8 cellular contexts compared by ENCODE assay signal in the genomic region with DNA sequence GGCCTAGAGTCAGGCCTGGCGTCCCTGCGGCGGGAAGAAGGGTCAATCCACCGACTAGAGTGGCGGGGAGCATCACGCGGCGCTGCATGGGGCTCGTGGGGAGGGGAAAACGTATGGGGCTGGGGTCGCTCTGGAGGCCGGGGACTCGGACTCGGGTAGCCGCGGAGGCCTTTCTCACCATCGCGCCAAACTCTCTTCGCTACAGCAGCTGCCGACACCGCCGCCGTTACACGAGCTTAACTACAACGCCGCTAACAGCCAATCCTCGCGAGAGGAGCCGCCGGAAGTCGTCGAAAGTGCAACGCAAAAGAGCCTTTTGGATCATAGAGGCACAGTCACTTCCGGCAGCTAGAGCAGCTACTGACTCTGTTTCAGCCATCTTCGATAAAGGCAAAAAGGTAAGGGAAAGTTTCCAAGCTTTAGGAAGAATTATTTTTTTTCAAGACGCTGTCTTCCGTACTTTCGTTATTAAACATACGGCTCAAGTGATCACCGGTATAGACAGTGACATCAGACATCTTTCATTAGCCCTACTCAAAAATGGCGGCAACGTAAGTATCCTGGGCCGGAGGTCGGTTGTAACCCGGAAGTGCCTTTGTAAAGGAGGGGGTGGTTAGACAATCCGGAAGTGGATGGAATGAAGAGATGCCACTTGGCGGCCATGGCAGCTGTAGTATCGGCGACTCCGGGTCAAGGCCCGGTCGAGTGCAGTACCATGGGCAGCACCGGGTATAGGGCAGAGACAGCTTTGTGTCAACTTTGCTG. TPM values are rescaled to one million over a fixed set of nuclear protein-coding genes. Genes with fewer than 3 reads are reported as not detected.
DNase-seq lines count a peak whose midpoint lies in the region; ATAC-seq and TF ChIP-seq lines count a peak whose summit lies in the region.

A gene (minus strand): TSS at position 247 of the 765 bp plus-strand sequence. CDS start 66 bp downstream, at position 181.
A gene with protein sequence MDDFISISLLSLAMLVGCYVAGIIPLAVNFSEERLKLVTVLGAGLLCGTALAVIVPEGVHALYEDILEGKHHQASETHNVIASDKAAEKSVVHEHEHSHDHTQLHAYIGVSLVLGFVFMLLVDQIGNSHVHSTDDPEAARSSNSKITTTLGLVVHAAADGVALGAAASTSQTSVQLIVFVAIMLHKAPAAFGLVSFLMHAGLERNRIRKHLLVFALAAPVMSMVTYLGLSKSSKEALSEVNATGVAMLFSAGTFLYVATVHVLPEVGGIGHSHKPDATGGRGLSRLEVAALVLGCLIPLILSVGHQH (plus strand): TSS at position 640 of the 765 bp plus-strand sequence. CDS start 678 bp downstream, outside the sequence.

- ATAC-seq in GM21619 (IDR thresholded peaks at IDR 0.05; ENCODE audit: unreplicated experiment) = peak; percentile 85

- intact Hi-C loops in PC-9 (cut with micrococcal nuclease; ENCODE audit: unreplicated experiment) = no loop called here

- peak within 1 kb of the TSS; percentile 85 for H2AFZ ChIP-seq in PC-9

- H3K4me1 ChIP-seq in PC-9 (replicated peaks; ENCODE audit: insufficient read depth) = peaks cover 46% of the 10 kb centered on the region

- H3K4me2 ChIP-seq in PC-9 = peak within 1 kb of the TSS; percentile 97

- no TSS peak for BruUV-seq in PC-9 (replicated peaks; lab: Mats Ljungman, UMichigan)

- H3K4me3 ChIP-seq in Jurkat, Clone E6-1 (ENCODE audit: low read length) = peak within 1 kb of the TSS; percentile 75
- H3K4me3 ChIP-seq in PC-9 = peak within 1 kb of the TSS; percentile 96
- H3K4me3 ChIP-seq in epithelial cell of proximal tubule (ENCODE audit: low read depth, low read length) = peak within 1 kb of the TSS; percentile 80

- CTCF ChIA-PET in PC-9 (lab: Charles Lee) = interaction anchor here (0.6 kb wide), 1 partner anchor 61 kb away, joined by 6 read pairs; no protein-coding TSS in a partner anchor

- POLR2A ChIA-PET in PC-9 (lab: Charles Lee; ENCODE audit: unreplicated experiment) = interaction anchor here (0.6 to 0.8 kb wide), 9 partner anchors 12 to 1894 kb away, joined by 3 to 7 read pairs (median 4); no protein-coding TSS in a partner anchor

- peaks cover 95% of the 10 kb centered on the region for H3K79me2 ChIP-seq in PC-9 (ENCODE audit: low read depth)

- H3K36me3 ChIP-seq in PC-9 (ENCODE audit: low read depth) = peaks cover 37% of the 10 kb centered on the region

- H3K9me3 ChIP-seq in PC-9 (ENCODE audit: insufficient read depth, low read depth) = no peaks in the 10 kb centered on the region

- no peaks in the 10 kb centered on the region for H3K9me2 ChIP-seq in PC-9 (ENCODE audit: insufficient read depth)

- peak within 1 kb of the TSS; percentile 81 for H3K27ac ChIP-seq in PC-9

- H3K27me3 ChIP-seq in PC-9 (ENCODE audit: insufficient read depth, low read depth) = no peaks in the 10 kb centered on the region

- DNase-seq in DMS153 (lab: John Stamatoyannopoulos, UW) (peak; percentile 96), PC-9 (peak; percentile 92 to 95), epithelial cell of proximal tubule (ENCODE audit: low read depth) (peak; percentile 96), mucosa of gallbladder (ENCODE audit: low spot score) (peak; percentile 97)
- peak; percentile 97 for DNase-seq in Jurkat, Clone E6-1 (ENCODE audit: low read depth, low spot score)
- DNase-seq in activated T-cell treated with anti-CD3 and anti-CD28 coated beads, Interleukin-2, amount 50 U/mL, for 1 hour = peak; percentile 92
- DNase-seq in stimulated activated CD8-positive, alpha-beta memory T cell treated with anti-CD3 and anti-CD28 coated beads, Interleukin-4, amount 100 ng/mL, for 4 hours (ENCODE audit: low read depth in 2 of 2, low spot score in 1 of 2) = peak; percentile 86 to 89

- H3F3A ChIP-seq in PC-9 (ENCODE audit: insufficient read depth, low read depth) = peaks cover 6% of the 10 kb centered on the region; the same call in 1 of the 2 replicates

- H4K20me1 ChIP-seq in PC-9 (ENCODE audit: insufficient read depth) = peaks cover 63% of the 10 kb centered on the region

- TF ChIP-seq CTCF in PC-9 (conservative IDR thresholded peaks at IDR 0.05) (no peak), epithelial cell of proximal tubule (conservative IDR thresholded peaks at IDR 0.05; ENCODE audit: low read depth, low read length) (no peak)

RNA-seq across cellular contexts. Expression of the first gene that starts in this region (rescaled TPM):
- polyA plus RNA-seq in Jurkat, Clone E6-1 (2012; ENCODE audit: insufficient read depth, insufficient read length) = 1,018 TPM
- total RNA-seq in PC-9 (2021) (197 and 347 TPM in 2 replicates), epithelial cell of proximal tubule (163 and 166 TPM in 2 replicates), mucosa of gallbladder (136 TPM)

RNA-seq across cellular contexts. Expression of the second gene that starts in this region (rescaled TPM):
- polyA plus RNA-seq in Jurkat, Clone E6-1 (2012; ENCODE audit: insufficient read depth, insufficient read length) = 27.1 TPM
- total RNA-seq in PC-9 (2021) (78.7 and 95.1 TPM in 2 replicates), epithelial cell of proximal tubule (40.8 and 57.5 TPM in 2 replicates), mucosa of gallbladder (71.2 TPM)

Comparison
In these comparisons a context has a peak if more than half of its experiments do, and no peak if none do; other contexts are left out.
1. Peak in every context shown above with its lines: DNase-seq, ATAC-seq, H3K4me3 ChIP-seq and H3K27ac ChIP-seq.